10 cellular contexts compared by ENCODE assay signal in genomic region chr11:102449651-102450570, GRCh38. TPM values are rescaled to one million over a fixed set of nuclear protein-coding genes. Genes with fewer than 3 reads are reported as not detected.
DNase-seq lines count a peak whose midpoint lies in the region; ATAC-seq and TF ChIP-seq lines count a peak whose summit lies in the region.
"Had no signal": no experiment of that assay in that cellular context is flagged by ENCODE, and none has a peak within 500 bp of the region (broad histone marks: within the 10 kb centered on the region; RNA-seq: fewer than 3 reads in every experiment).

No MANE protein-coding gene starts in this region.

- POLR2A ChIA-PET in T-cell (lab: Charles Lee), result interaction anchor here in 1 of 2 donors (0.8 kb wide), 1 partner anchor 88 kb away, joined by 3 read pairs; no protein-coding TSS in a partner anchor

- ATAC-seq in T-cell (replicated peaks in 1 of 4), result no peak
- no peak for ATAC-seq in stimulated activated naive CD8-positive, alpha-beta T cell treated with anti-CD3 and anti-CD28 coated beads, Interleukin-15, Interleukin-2, amounts not matched to agents 100 U/mL and 50 U/mL, for 24 hours
- ATAC-seq in HG03196 (IDR thresholded peaks at IDR 0.05; ENCODE audit: unreplicated experiment), result no peak
- ATAC-seq: left ventricle myocardium superior had no signal

- H3K27me3 Mint-ChIP-seq in T-cell, result no peaks in the 10 kb centered on the region

- peak; percentile 35 for DNase-seq in NCI-H748 (lab: John Stamatoyannopoulos, UW; ENCODE audit: unreplicated experiment)
- DNase-seq in NCI-H748 treated with DMSO at 0.1 percent for 48 hours (lab: John Stamatoyannopoulos, UW), result no peak
- DNase-seq in T-cell, result no peak
- DNase-seq in globus pallidus (ENCODE audit: low spot score), result peak; percentile 50
- peak; percentile 38 for DNase-seq in stimulated activated naive CD8-positive, alpha-beta T cell treated with anti-CD3 and anti-CD28 coated beads, Interleukin-15, Interleukin-2, amounts not matched to agents 100 U/mL and 50 U/mL, for 24 hours
- no peak for DNase-seq in lower leg skin (ENCODE audit: low spot score in 2 of 2)
- no peak for DNase-seq in NCI-H226
- DNase-seq: left ventricle myocardium superior, NCI-H1436 treated with DMSO at 0.1 percent for 48 hours had no signal

- peak overlapping the region; percentile 89 to 95 for H3K27ac Mint-ChIP-seq in T-cell

- no peak for TF ChIP-seq POLR2A in lower leg skin (IDR thresholded peaks at IDR 0.05)

- H3K4me3 Mint-ChIP-seq in T-cell, result peak overlapping the region; percentile 96 to 99 (median 96)

- CTCF ChIA-PET in T-cell (lab: Charles Lee), result interaction anchor here in 1 of 2 donors (0.8 to 1.2 kb wide), 4 partner anchors 9 to 108 kb away, joined by 3 to 4 read pairs (median 3); no protein-coding TSS in a partner anchor

- no peak for TF ChIP-seq CTCF in lower leg skin (IDR thresholded peaks at IDR 0.05)

- peaks cover 40% of the 10 kb centered on the region for H3K36me3 Mint-ChIP-seq in T-cell

- intact Hi-C loops in lower leg skin (cut with DNase I; ENCODE audit: low total_unique reads), result no loop called here

- WGBS in lower leg skin, 2 donors, result 79% methylated on average over 7 of the region's 7 CpGs

- no peak overlapping the region for H3K4me3 ChIP-seq in lower leg skin (ENCODE audit: low read depth, poor library complexity, severe bottlenecking)

- peaks cover 0 to 3% (median 0%) of the 10 kb centered on the region in 3 donors for H3K9me3 Mint-ChIP-seq in T-cell

- H3K4me1 Mint-ChIP-seq in T-cell, result peaks cover 83 to 90% (median 83%) of the 10 kb centered on the region in 3 donors

RNA-seq across cellular contexts. Expression of gene TMEM123, which starts 2.7 kb away (rescaled TPM):
- total RNA-seq in T-cell, result 100 to 1,000 TPM; 361 to 469 (median 428) TPM
- total RNA-seq in lower leg skin, result 100 to 1,000 TPM; 158 to 250 (median 206) TPM

Comparison
In these comparisons a context has a peak if more than half of its experiments do, and no peak if none do; other contexts are left out.
1. DNase-seq: peak in NCI-H748 (single experiment), globus pallidus (single experiment) and stimulated activated naive CD8-positive, alpha-beta T cell treated with anti-CD3 and anti-CD28 coated beads, Interleukin-15, Interleukin-2, amounts not matched to agents 100 U/mL and 50 U/mL, for 24 hours (single experiment); none in NCI-H748 treated with DMSO at 0.1 percent for 48 hours (single experiment), T-cell (0 of 34), lower leg skin (0 of 2) and NCI-H226 (single experiment).